Comparison of ENCODE assay signal across 8 cellular contexts in the genomic region with DNA sequence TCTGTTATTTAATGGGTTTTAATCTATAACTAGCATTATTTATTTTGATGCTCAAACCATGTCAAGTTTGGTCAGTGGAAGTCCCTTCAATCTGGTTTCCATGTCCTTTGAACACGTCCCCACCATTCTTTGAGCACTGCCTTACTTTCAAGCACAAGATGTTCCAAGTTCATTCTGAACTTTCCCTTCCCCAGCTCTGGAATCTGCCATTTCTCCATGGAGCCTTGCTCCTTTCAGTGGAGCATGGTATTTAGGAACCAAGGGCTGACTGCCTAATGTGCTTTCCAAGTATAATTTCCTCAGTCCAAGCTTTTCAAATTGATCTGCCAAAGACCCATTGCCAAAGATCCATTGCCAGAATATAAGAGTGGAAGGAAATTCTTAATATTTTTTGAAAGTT. TPM values are rescaled to one million over a fixed set of nuclear protein-coding genes. Genes with fewer than 3 reads are reported as not detected.
A peak's percentile ranks its signal among the peaks of the same experiment; 100 is the strongest.
DNase-seq lines count a peak whose midpoint lies in the region; ATAC-seq and TF ChIP-seq lines count a peak whose summit lies in the region.

No MANE protein-coding gene starts in this region.

- peaks cover 13% of the 10 kb centered on the region for H3K36me3 Mint-ChIP-seq in Calu3 (ENCODE audit: insufficient read depth, unreplicated experiment)
- H3K36me3 Mint-ChIP-seq in dendritic cell treated with granulocyte-macrophage colony-stimulating factor and Interleukin-4, amounts not matched to agents 40 ng/mL and 50 ng/mL, for 4 days (ENCODE audit: low read depth) = peaks cover 12% of the 10 kb centered on the region

- no peaks in the 10 kb centered on the region for H3K27me3 ChIP-seq in Loucy (ENCODE audit: insufficient read depth, low read length, poor library complexity, severe bottlenecking)
- no peaks in the 10 kb centered on the region for H3K27me3 ChIP-seq in neural cell (ENCODE audit: insufficient read depth, low read depth, low read length)

- no peak for TF ChIP-seq EP300 in neural cell (conservative IDR thresholded peaks at IDR 0.05; ENCODE audit: poor library complexity, severe bottlenecking)

- H3K9ac ChIP-seq in Loucy (ENCODE audit: low read depth, low read length, poor library complexity, severe bottlenecking) (peak overlapping the region; percentile 86), neural cell (ENCODE audit: low read length) (no peak overlapping the region)

- CTCF ChIA-PET in Calu3 (lab: Charles Lee) = interaction anchor here (2.2 kb wide), 1 partner anchor 26 kb away, joined by 11 read pairs; the partner anchor contains the start of gene PSMC4

- no peak for TF ChIP-seq RAD21 in neural cell (conservative IDR thresholded peaks at IDR 0.05)

- H3F3A ChIP-seq in Loucy (ENCODE audit: low read depth) (no peaks in the 10 kb centered on the region), neural cell (ENCODE audit: insufficient read depth, low read length, poor library complexity, severe bottlenecking) (peaks cover 3% of the 10 kb centered on the region)

- H3K9me3 Mint-ChIP-seq in Calu3 (ENCODE audit: low read depth, unreplicated experiment) = peaks cover 12% of the 10 kb centered on the region
- no peaks in the 10 kb centered on the region for H3K9me3 Mint-ChIP-seq in dendritic cell treated with granulocyte-macrophage colony-stimulating factor and Interleukin-4, amounts not matched to agents 40 ng/mL and 50 ng/mL, for 4 days

- H3K4me1 Mint-ChIP-seq in Calu3 (ENCODE audit: low read depth, unreplicated experiment) = peaks cover 18% of the 10 kb centered on the region
- H3K4me1 Mint-ChIP-seq in dendritic cell treated with granulocyte-macrophage colony-stimulating factor and Interleukin-4, amounts not matched to agents 40 ng/mL and 50 ng/mL, for 4 days (ENCODE audit: low read depth) = peaks cover 15% of the 10 kb centered on the region

- H3K4me3 ChIP-seq in Loucy (ENCODE audit: low read length, poor library complexity, severe bottlenecking) = peak overlapping the region; percentile 97
- H3K4me3 ChIP-seq in neural cell (ENCODE audit: low read length) = peak overlapping the region; percentile 93

- H3K9me2 ChIP-seq in Loucy (replicated peaks; ENCODE audit: low read depth, low read length) = no peaks in the 10 kb centered on the region
- no peaks in the 10 kb centered on the region for H3K9me2 ChIP-seq in neural cell (ENCODE audit: insufficient read depth, low read length)

- ATAC-seq in GM18867 (IDR thresholded peaks at IDR 0.05; ENCODE audit: unreplicated experiment) = no peak

- H3K27me3 Mint-ChIP-seq in Calu3 (ENCODE audit: unreplicated experiment) = no peaks in the 10 kb centered on the region
- no peaks in the 10 kb centered on the region for H3K27me3 Mint-ChIP-seq in dendritic cell treated with granulocyte-macrophage colony-stimulating factor and Interleukin-4, amounts not matched to agents 40 ng/mL and 50 ng/mL, for 4 days

- H3K4me1 ChIP-seq in Loucy (ENCODE audit: insufficient read depth, low read length, poor library complexity, severe bottlenecking) = peaks cover 12% of the 10 kb centered on the region

- H3K4me3 Mint-ChIP-seq in Calu3 (ENCODE audit: low read depth, unreplicated experiment) = peak overlapping the region; percentile 96
- peak overlapping the region; percentile 18 for H3K4me3 Mint-ChIP-seq in dendritic cell treated with granulocyte-macrophage colony-stimulating factor and Interleukin-4, amounts not matched to agents 40 ng/mL and 50 ng/mL, for 4 days

- no TSS peak for BruUV-seq in Calu3 (replicated peaks; lab: Mats Ljungman, UMichigan)

- DNase-seq in Calu3 (no peak), DMS79 treated with DMSO at 0.1 percent for 48 hours (lab: John Stamatoyannopoulos, UW) (no peak), DMS79 (lab: John Stamatoyannopoulos, UW) (no peak), DMS 273 (lab: John Stamatoyannopoulos, UW; ENCODE audit: unreplicated experiment) (no peak)

- H3K4me2 ChIP-seq in Loucy (ENCODE audit: low read depth, low read length, poor library complexity, severe bottlenecking) (peak overlapping the region; percentile 92), neural cell (ENCODE audit: low read length) (peak overlapping the region; percentile 74)

- H2AFZ ChIP-seq in Loucy (ENCODE audit: low read length) = no peak overlapping the region
- no peak overlapping the region for H2AFZ ChIP-seq in neural cell (ENCODE audit: low read depth, low read length)

- peak overlapping the region; percentile 92 for H3K27ac Mint-ChIP-seq in Calu3 (ENCODE audit: unreplicated experiment)
- H3K27ac Mint-ChIP-seq in dendritic cell treated with granulocyte-macrophage colony-stimulating factor and Interleukin-4, amounts not matched to agents 40 ng/mL and 50 ng/mL, for 4 days = no peak overlapping the region

- H3K9me3 ChIP-seq in Loucy (ENCODE audit: insufficient read depth, low read depth, low read length) (peaks cover 3% of the 10 kb centered on the region; the same call in 1 of the 2 replicates), neural cell (ENCODE audit: low read length) (peaks cover 6% of the 10 kb centered on the region)

- H3K79me2 ChIP-seq in Loucy (ENCODE audit: insufficient read depth, low read length) (peaks cover 12% of the 10 kb centered on the region), neural cell (replicated peaks; ENCODE audit: insufficient read depth, low read length) (peaks cover 17% of the 10 kb centered on the region)

- H3K27ac ChIP-seq in neural cell (ENCODE audit: low read length) = no peak overlapping the region

- no peak for TF ChIP-seq CTCF in Calu3 (IDR thresholded peaks at IDR 0.05; ENCODE audit: unreplicated experiment)
- no peak for TF ChIP-seq CTCF in Loucy (conservative IDR thresholded peaks at IDR 0.05; ENCODE audit: low read length)
- no peak for TF ChIP-seq CTCF in neural cell (IDR thresholded peaks at IDR 0.05; ENCODE audit: poor library complexity, severe bottlenecking)

- no peaks in the 10 kb centered on the region for H3K36me3 ChIP-seq in Loucy (ENCODE audit: insufficient read depth, low read length)
- H3K36me3 ChIP-seq in neural cell (ENCODE audit: insufficient read depth, low read length) = no peaks in the 10 kb centered on the region

- H4K20me1 ChIP-seq in Loucy (ENCODE audit: insufficient read depth, low read length, poor library complexity, severe bottlenecking) = peaks cover 5% of the 10 kb centered on the region
- H4K20me1 ChIP-seq in neural cell (ENCODE audit: insufficient read depth) = no peaks in the 10 kb centered on the region

- intact Hi-C loops in Calu3 (cut with micrococcal nuclease; ENCODE audit: unreplicated experiment) = no loop called here
- intact Hi-C loops in dendritic cell treated with granulocyte-macrophage colony-stimulating factor and Interleukin-4, amounts not matched to agents 40 ng/mL and 50 ng/mL, for 4 days (cut with micrococcal nuclease) = no loop called here

TF ChIP-seq in neural cell, 6 proteins besides CTCF, POLR2A, EP300 and RAD21:
- TF ChIP-seq TAF1 (IDR thresholded peaks at IDR 0.05; ENCODE audit: low read depth) = no peak
- TF ChIP-seq MXI1 (conservative IDR thresholded peaks at IDR 0.05; ENCODE audit: poor library complexity, severe bottlenecking) = no peak
- no peak for TF ChIP-seq EZH2 (IDR thresholded peaks at IDR 0.05; ENCODE audit: borderline replicate concordance, insufficient read depth, low read length, poor library complexity, severe bottlenecking)
- TF ChIP-seq SMC3 (conservative IDR thresholded peaks at IDR 0.05; ENCODE audit: poor library complexity) = no peak
- no peak for TF ChIP-seq REST (IDR thresholded peaks at IDR 0.05; ENCODE audit: borderline replicate concordance)
- no peak for TF ChIP-seq POLR2AphosphoS5 (IDR thresholded peaks at IDR 0.05)

RNA-seq across cellular contexts. Expression of gene ZNF546, which starts 1.1 kb away (rescaled TPM):
- 4.7 and 5.7 TPM in 2 replicates for total RNA-seq in Calu3 (2022)
- 4.6 and 8.0 TPM in 2 replicates for polyA plus RNA-seq in neural cell
- 20.9 and 24.8 TPM in 2 replicates for polyA minus RNA-seq in neural cell

RNA-seq across cellular contexts. Expression of gene PSMC4, which starts 24.8 kb away (rescaled TPM):
- total RNA-seq in Calu3 (2022) = 300 and 316 TPM in 2 replicates
- 151 and 163 TPM in 2 replicates for polyA plus RNA-seq in neural cell
- 142 and 143 TPM in 2 replicates for polyA minus RNA-seq in neural cell
